10 cellular contexts compared by ENCODE assay signal in the genomic region with DNA sequence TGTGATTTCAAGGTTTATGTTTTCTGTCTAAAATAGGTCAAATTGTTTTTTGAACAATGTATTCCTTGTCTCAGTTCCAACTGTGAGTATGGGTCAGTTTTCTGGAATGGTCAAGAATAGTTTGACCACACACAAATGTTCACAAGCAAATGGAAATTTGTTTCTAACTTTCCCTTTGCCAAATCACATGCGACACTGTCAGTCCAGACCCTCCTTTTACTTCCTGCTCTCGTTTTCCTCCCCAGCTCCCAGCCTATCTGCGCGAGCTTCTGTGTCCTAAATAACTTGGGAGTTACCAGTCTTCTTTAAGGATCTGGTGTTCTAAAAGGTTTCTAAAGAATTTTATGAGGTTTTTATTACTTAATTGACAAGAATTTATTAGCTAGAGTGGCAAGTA.
DNase-seq lines count a peak whose midpoint lies in the region; ATAC-seq and TF ChIP-seq lines count a peak whose summit lies in the region.
"Had no signal": no experiment of that assay in that cellular context is flagged by ENCODE, and none has a peak within 500 bp of the region (broad histone marks: within the 10 kb centered on the region; RNA-seq: fewer than 3 reads in every experiment).

No MANE protein-coding gene starts in this region.

- H3K4me1 ChIP-seq in adipocyte (ENCODE audit: control insufficient read depth, insufficient read depth, low read length) (peaks cover 27% of the 10 kb centered on the region), left ventricle myocardium inferior (peaks cover 18% of the 10 kb centered on the region), mesendoderm (ENCODE audit: control insufficient read depth, low read depth, low read length) (no peaks in the 10 kb centered on the region)

- no CpG with 5 or more reads among the region's 4 CpGs for WGBS in mesendoderm (ENCODE audit: extremely low coverage, insufficient coverage, low lambda C conversion rate)

- H3K9me3 Mint-ChIP-seq in activated naive CD8-positive, alpha-beta T cell treated with anti-CD3 and anti-CD28 coated beads, Interleukin-2, amount 50 U/mL, for 24 hours = no peaks in the 10 kb centered on the region

- no peak for TF ChIP-seq CTCF in left ventricle myocardium inferior (IDR thresholded peaks at IDR 0.05; ENCODE audit: borderline replicate concordance)

- intact Hi-C loops in left ventricle myocardium inferior (cut with micrococcal nuclease) (no loop called here), sciatic nerve (cut with DNase I) (no loop called here)

- no peak overlapping the region for H3K4ac ChIP-seq in mesendoderm (ENCODE audit: low read depth, low read length)

- H3K23ac ChIP-seq in mesendoderm (ENCODE audit: low read length) = no peak overlapping the region

- peak overlapping the region; percentile 71 for H3K4me3 ChIP-seq in adipocyte (ENCODE audit: low read length)
- H3K4me3 ChIP-seq in left ventricle myocardium inferior = peak overlapping the region; percentile 54
- no peak overlapping the region for H3K4me3 ChIP-seq in mesendoderm (ENCODE audit: low read length)

- no peak overlapping the region for H3K27ac Mint-ChIP-seq in activated naive CD8-positive, alpha-beta T cell treated with anti-CD3 and anti-CD28 coated beads, Interleukin-2, amount 50 U/mL, for 24 hours

- H3K4me3 Mint-ChIP-seq in activated naive CD8-positive, alpha-beta T cell treated with anti-CD3 and anti-CD28 coated beads, Interleukin-2, amount 50 U/mL, for 24 hours = no peak overlapping the region

- no peak overlapping the region for H2BK120ac ChIP-seq in mesendoderm (ENCODE audit: low read depth, low read length)

- H3K4me1 Mint-ChIP-seq in activated naive CD8-positive, alpha-beta T cell treated with anti-CD3 and anti-CD28 coated beads, Interleukin-2, amount 50 U/mL, for 24 hours = no peaks in the 10 kb centered on the region

- no peak overlapping the region for H4K5ac ChIP-seq in mesendoderm (ENCODE audit: low read length)

- no peaks in the 10 kb centered on the region for H3K79me2 ChIP-seq in mesendoderm (ENCODE audit: control insufficient read depth, insufficient read depth, low read length)

- no peak overlapping the region for H3K4me2 ChIP-seq in mesendoderm (ENCODE audit: low read length)

- H3K79me1 ChIP-seq in mesendoderm (ENCODE audit: low read length) = no peaks in the 10 kb centered on the region

- no peak overlapping the region for H3K18ac ChIP-seq in mesendoderm (ENCODE audit: low read length)

- H3K9ac ChIP-seq in adipocyte (ENCODE audit: low read length) (peak overlapping the region; percentile 73), mesendoderm (ENCODE audit: low read length) (no peak overlapping the region)

- no peak overlapping the region for H2BK15ac ChIP-seq in mesendoderm (replicated peaks; ENCODE audit: low read depth)

- peaks cover 2% of the 10 kb centered on the region for H3K27me3 Mint-ChIP-seq in activated naive CD8-positive, alpha-beta T cell treated with anti-CD3 and anti-CD28 coated beads, Interleukin-2, amount 50 U/mL, for 24 hours

- no peak overlapping the region for H3K56ac ChIP-seq in mesendoderm (ENCODE audit: low read length)

- ATAC-seq in sciatic nerve = peak; percentile 91
- no peak for ATAC-seq in activated naive CD8-positive, alpha-beta T cell treated with anti-CD3 and anti-CD28 coated beads, Interleukin-2, amount 50 U/mL, for 24 hours

- H3K36me3 ChIP-seq in adipocyte (ENCODE audit: control insufficient read depth, insufficient read depth, low read length, severe bottlenecking) (no peaks in the 10 kb centered on the region), left ventricle myocardium inferior (no peaks in the 10 kb centered on the region), mesendoderm (ENCODE audit: control insufficient read depth, insufficient read depth, low read length) (no peaks in the 10 kb centered on the region)

- H3K27ac ChIP-seq in left ventricle myocardium inferior (replicated peaks) (peak overlapping the region; percentile 85), mesendoderm (ENCODE audit: low read depth, low read length) (no peak overlapping the region)

- no peaks in the 10 kb centered on the region for H3K27me3 ChIP-seq in adipocyte (replicated peaks; ENCODE audit: control insufficient read depth, insufficient read depth, low read length)
- no peaks in the 10 kb centered on the region for H3K27me3 ChIP-seq in left ventricle myocardium inferior (ENCODE audit: low read depth)
- no peaks in the 10 kb centered on the region for H3K27me3 ChIP-seq in mesendoderm (ENCODE audit: insufficient read depth, low read length, poor library complexity)

- no peaks in the 10 kb centered on the region for H3K9me3 ChIP-seq in adipocyte (ENCODE audit: control insufficient read depth, low read length)
- no peaks in the 10 kb centered on the region for H3K9me3 ChIP-seq in left ventricle myocardium inferior (replicated peaks)

- H4K8ac ChIP-seq in mesendoderm (ENCODE audit: low read depth, low read length) = no peak overlapping the region

- no peaks in the 10 kb centered on the region for H3K36me3 Mint-ChIP-seq in activated naive CD8-positive, alpha-beta T cell treated with anti-CD3 and anti-CD28 coated beads, Interleukin-2, amount 50 U/mL, for 24 hours (ENCODE audit: low read depth)

- H2BK5ac ChIP-seq in mesendoderm (ENCODE audit: low read length) = no peak overlapping the region

- H2AK5ac ChIP-seq in mesendoderm (ENCODE audit: low read length) = no peak overlapping the region

- DNase-seq in EH (ENCODE audit: low read depth) = peak; percentile 67
- DNase-seq in adipocyte (ENCODE audit: low read depth) = no peak
- no peak for DNase-seq in left ventricle myocardium inferior
- DNase-seq in sciatic nerve (ENCODE audit: low spot score) = no peak
- no peak for DNase-seq in activated CD4-positive, alpha-beta T cell treated with anti-CD3 and anti-CD28 coated beads, Interleukin-2, amount 50 U/mL, for 4 hours
- DNase-seq in mesendoderm = no peak
- DNase-seq in middle frontal gyrus (ENCODE audit: extremely low spot score, low spot score) = no peak
- no peak for DNase-seq in activated naive CD8-positive, alpha-beta T cell treated with anti-CD3 and anti-CD28 coated beads, Interleukin-2, amount 50 U/mL, for 24 hours
- DNase-seq: NCI-H748 treated with DMSO at 0.1 percent for 48 hours; stimulated activated CD4-positive, alpha-beta T cell treated with anti-CD3 and anti-CD28 coated beads, Interleukin-2, amount 100 ng/mL, for 24 hours had no signal
